In the genomic region with DNA sequence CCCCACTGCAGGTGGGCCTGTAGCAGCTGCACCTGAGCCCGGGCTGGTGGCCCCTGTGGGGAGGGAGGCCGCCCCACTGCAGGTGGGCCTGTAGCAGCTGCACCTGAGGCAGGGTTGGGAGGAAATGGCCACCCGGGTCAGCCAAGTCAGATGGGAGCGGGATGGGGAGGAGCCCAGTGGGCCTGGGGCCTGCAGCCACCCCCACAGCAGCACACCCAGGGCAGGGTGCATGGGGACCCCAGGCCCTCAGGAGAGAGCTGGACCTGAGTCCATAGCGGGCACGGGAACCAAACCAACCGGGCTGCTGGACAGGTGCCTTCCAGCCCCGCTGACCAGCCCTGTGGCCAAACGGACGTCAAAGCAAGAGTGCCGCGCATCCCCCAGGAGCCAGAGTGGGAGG, we compare ENCODE assay signal across 17 cellular contexts.
A peak's percentile ranks its signal among the peaks of the same experiment; 100 is the strongest.
DNase-seq lines count a peak whose midpoint lies in the region; ATAC-seq and TF ChIP-seq lines count a peak whose summit lies in the region.
"Had no signal": no experiment of that assay in that cellular context is flagged by ENCODE, and none has a peak within 500 bp of the region (broad histone marks: within the 10 kb centered on the region; RNA-seq: fewer than 3 reads in every experiment).

No MANE protein-coding gene starts in this region.

- DNase-seq in activated effector memory CD4-positive, alpha-beta T cell treated with anti-CD3 and anti-CD28 coated beads, Interleukin-2, amount 50 U/mL, for 16 hours, result peak; percentile 62
- DNase-seq in activated effector memory CD4-positive, alpha-beta T cell treated with Interleukin-2 at 50 U/mL for 16 hours, result no peak
- DNase-seq in Peyer's patch (peak in 2 of 3 donors; percentile 36 to 37), left lobe of liver (ENCODE audit: low spot score) (peak; percentile 42), stomach (peak; percentile 17), mammary epithelial cell (no peak)
- DNase-seq: activated CD4-positive, alpha-beta T cell treated with anti-CD3 and anti-CD28 coated beads for 4 hours; MM.1S; NCI-H187; NCI-H446 had no signal

- H3K4me2 ChIP-seq in mammary epithelial cell (ENCODE audit: insufficient read depth, low read depth, low read length), result no peak overlapping the region

- H3K36me3 ChIP-seq in Peyer's patch, result no peaks in the 10 kb centered on the region
- no peaks in the 10 kb centered on the region for H3K36me3 ChIP-seq in stomach
- H3K36me3 ChIP-seq in mammary epithelial cell (ENCODE audit: insufficient read depth, low read length), result no peaks in the 10 kb centered on the region
- H3K36me3 ChIP-seq: colonic mucosa, heart left ventricle had no signal

- peaks cover 0 to 7% (median 3%) of the 10 kb centered on the region in 4 donors for H3K9me3 ChIP-seq in Peyer's patch
- peaks cover 0 to 28% (median 21%) of the 10 kb centered on the region in 4 donors for H3K9me3 ChIP-seq in stomach
- H3K9me3 ChIP-seq in mammary epithelial cell (replicated peaks; ENCODE audit: insufficient read depth, low read length), result no peaks in the 10 kb centered on the region
- H3K9me3 ChIP-seq: colonic mucosa had no signal

- no peaks in the 10 kb centered on the region for H3K79me2 ChIP-seq in mammary epithelial cell (ENCODE audit: insufficient read depth, low read length)

- H4K20me1 ChIP-seq in mammary epithelial cell (ENCODE audit: insufficient read depth, low read length), result no peaks in the 10 kb centered on the region

- no peak overlapping the region for H2AFZ ChIP-seq in mammary epithelial cell (ENCODE audit: low read depth, low read length)

- WGBS in stomach, 5 donors, result 89 to 100% (median 94%) methylated on average over 10 to 12 of the region's 12 CpGs
- 95% methylated on average over 11 of the region's 12 CpGs for WGBS in mammary epithelial cell (ENCODE audit: low coverage, missing lambda C conversion rate)

- BruUV-seq in mammary epithelial cell (replicated peaks; lab: Mats Ljungman, UMichigan), result no TSS peak

- H3K27ac ChIP-seq in Peyer's patch (no peak overlapping the region), stomach (no peak overlapping the region), mammary epithelial cell (ENCODE audit: insufficient read depth, low read depth, low read length) (no peak overlapping the region)
- H3K27ac ChIP-seq: colonic mucosa, heart left ventricle, HL-60, RWPE1 had no signal

- H3K27me3 ChIP-seq in Peyer's patch, result no peaks in the 10 kb centered on the region
- H3K27me3 ChIP-seq in stomach, result no peaks in the 10 kb centered on the region
- H3K27me3 ChIP-seq in mammary epithelial cell (ENCODE audit: insufficient read depth, low read length), result no peaks in the 10 kb centered on the region
- H3K27me3 ChIP-seq: colonic mucosa, heart left ventricle had no signal

- TF ChIP-seq EP300 in stomach (IDR thresholded peaks at IDR 0.05), result no peak

- intact Hi-C loops in stomach (cut with DNase I; ENCODE audit: low total_unique reads), result no loop called here
- intact Hi-C loops in mammary epithelial cell (cut with micrococcal nuclease), result loop anchor here (2.0 to 5.0 kb wide), 4 partner anchors 61 to 441 kb away; a partner anchor contains a TSS

- dilution Hi-C loops in mammary epithelial cell (cut with HindIII; ENCODE audit: low sequenced_read_pairs), result no loop called here

- in situ Hi-C loops in mammary epithelial cell (cut with MboI; ENCODE audit: low sequenced_read_pairs in 2 of 2), result loop anchor here (10.0 to 25.0 kb wide), 2 partner anchors 269 to 271 kb away; no protein-coding TSS in a partner anchor

- TF ChIP-seq POLR2A in Peyer's patch (IDR thresholded peaks at IDR 0.05) (no peak), stomach (IDR thresholded peaks at IDR 0.05) (no peak)

- ATAC-seq in left lobe of liver, result no peak
- ATAC-seq in HG02588 (IDR thresholded peaks at IDR 0.05; ENCODE audit: unreplicated experiment), result no peak
- no peak for ATAC-seq in HG03159 (IDR thresholded peaks at IDR 0.05; ENCODE audit: unreplicated experiment)
- ATAC-seq: heart left ventricle; naive thymus-derived CD8-positive, alpha-beta T cell had no signal

- H3K9ac ChIP-seq in mammary epithelial cell (ENCODE audit: insufficient read depth, low read length), result no peak overlapping the region

- CTCF ChIA-PET in mammary epithelial cell (lab: Charles Lee; ENCODE audit: low non-redundant PET), result no interaction called here

- H3K4me3 ChIP-seq in Peyer's patch (no peak overlapping the region), stomach (no peak overlapping the region), mammary epithelial cell (replicated peaks in 1 of 3; ENCODE audit: insufficient read depth in 1 of 3, low read depth in 2 of 3, low read length in 3 of 3) (no peak overlapping the region)
- H3K4me3 ChIP-seq: colonic mucosa, heart left ventricle had no signal

- TF ChIP-seq CTCF in Peyer's patch (IDR thresholded peaks at IDR 0.05) (no peak), stomach (IDR thresholded peaks at IDR 0.05) (no peak), mammary epithelial cell (conservative IDR thresholded peaks at IDR 0.05 in 1 of 2, IDR thresholded peaks at IDR 0.05 in 1 of 2; ENCODE audit: extremely low read depth in 1 of 2, insufficient read depth in 1 of 2, low read depth in 1 of 2, low read length in 2 of 2) (no peak)

- peaks cover 0 to 9% (median 1%) of the 10 kb centered on the region in 4 donors for H3K4me1 ChIP-seq in Peyer's patch
- H3K4me1 ChIP-seq in stomach, result peaks cover 0 to 9% (median 5%) of the 10 kb centered on the region in 4 donors
- H3K4me1 ChIP-seq in mammary epithelial cell (ENCODE audit: insufficient read depth, low read length), result peaks cover 14% of the 10 kb centered on the region
- H3K4me1 ChIP-seq: colonic mucosa had no signal

Comparison
In these comparisons a context has a peak if more than half of its experiments do, and no peak if none do; other contexts are left out.
1. DNase-seq: peak in activated effector memory CD4-positive, alpha-beta T cell treated with anti-CD3 and anti-CD28 coated beads, Interleukin-2, amount 50 U/mL, for 16 hours (single experiment), Peyer's patch (2 of 3), left lobe of liver (single experiment) and stomach (single experiment); none in activated effector memory CD4-positive, alpha-beta T cell treated with Interleukin-2 at 50 U/mL for 16 hours (single experiment) and mammary epithelial cell (single experiment).